ENCODE assay signal across 21 cellular contexts in genomic region chr5:82153082-82153481, GRCh38.
DNase-seq lines count a peak whose midpoint lies in the region; ATAC-seq, FAIRE-seq and TF ChIP-seq lines count a peak whose summit lies in the region.
"Had no signal": no experiment of that assay in that cellular context is flagged by ENCODE, and none has a peak within 500 bp of the region (broad histone marks: within the 10 kb centered on the region; RNA-seq: fewer than 3 reads in every experiment).

No MANE protein-coding gene starts in this region.

- peaks cover 30% of the 10 kb centered on the region for H3K4me1 Mint-ChIP-seq in nephron progenitor cell
- H3K4me1 Mint-ChIP-seq: B cell; CD4-positive, CD25-positive, alpha-beta regulatory T cell had no signal

- H3K27me3 Mint-ChIP-seq in nephron progenitor cell (ENCODE audit: low read depth, poor library complexity) = no peaks in the 10 kb centered on the region
- H3K27me3 Mint-ChIP-seq: B cell; CD4-positive, CD25-positive, alpha-beta regulatory T cell had no signal

- TF ChIP-seq CTCF in HEK293 (tag by site-specific recombination; IDR thresholded peaks at IDR 0.05) (no peak), K562 (IDR thresholded peaks at IDR 0.05 in 2 of 3, conservative IDR thresholded peaks at IDR 0.05 in 1 of 3; ENCODE audit: insufficient read depth in 2 of 3, low read depth in 1 of 3, low read length in 3 of 3) (no peak), nephron progenitor cell (IDR thresholded peaks at IDR 0.05) (no peak)

- CTCF ChIA-PET in HEK293 (lab: Yijun Ruan, JAX) = interaction anchor here (0.5 kb wide), 1 partner anchor 885 kb away, joined by 3 read pairs; no protein-coding TSS in a partner anchor
- CTCF ChIA-PET in K562 (lab: Yijun Ruan, JAX; ENCODE audit: low intra/inter-chr PET ratio) = no interaction called here

- POLR2A ChIA-PET in HEK293 (lab: Yijun Ruan, JAX) (interaction anchor here (0.6 kb wide), 1 partner anchor 1703 kb away, joined by 4 read pairs; no protein-coding TSS in a partner anchor), K562 (lab: Yijun Ruan, JAX) (interaction anchor here (2.3 kb wide), 1 partner anchor 11 kb away, joined by 7 read pairs; no protein-coding TSS in a partner anchor)

- intact Hi-C loops in K562 (cut with micrococcal nuclease) = no loop called here

- no peaks in the 10 kb centered on the region for H3K36me3 ChIP-seq in HEK293 (ENCODE audit: control insufficient read depth in 2 of 2, insufficient read depth in 1 of 2, low read length in 2 of 2)
- no peaks in the 10 kb centered on the region for H3K36me3 ChIP-seq in K562 (ENCODE audit: control insufficient read depth, insufficient read depth, low read length)
- H3K36me3 ChIP-seq: BLaER1 had no signal

- TF ChIP-seq POLR2A in K562 (conservative IDR thresholded peaks at IDR 0.05) = no peak

- no peak overlapping the region for H3K27ac ChIP-seq in HEK293 (ENCODE audit: extremely low read depth, low read depth, low read length)
- H3K27ac ChIP-seq in K562 (ENCODE audit: extremely low read depth, low read depth, low read length) = no peak overlapping the region
- H3K27ac ChIP-seq: 22Rv1, BLaER1, C4-2B had no signal

- in situ Hi-C loops in K562 (cut with MboI) = loop anchor here (25.0 kb wide), 1 partner anchor 641 kb away; no protein-coding TSS in a partner anchor

- H3K9me1 ChIP-seq in K562 (ENCODE audit: control insufficient read depth, insufficient read depth, low read length) = no peaks in the 10 kb centered on the region

- H3K79me2 ChIP-seq in K562 (ENCODE audit: control insufficient read depth, insufficient read depth, low read length) = no peaks in the 10 kb centered on the region

- H3K4me3 Mint-ChIP-seq in nephron progenitor cell = no peak overlapping the region
- H3K4me3 Mint-ChIP-seq: B cell; CD4-positive, CD25-positive, alpha-beta regulatory T cell; CD8-positive, alpha-beta T cell had no signal

- H3K4me2 ChIP-seq in K562 (ENCODE audit: insufficient read depth, low read length) = no peak overlapping the region
- H3K4me2 ChIP-seq: BLaER1 had no signal

- H3K4me1 ChIP-seq in HEK293 (ENCODE audit: control insufficient read depth, insufficient read depth, low read length) = peaks cover 2% of the 10 kb centered on the region; the same call in 1 of the 2 replicates
- H3K4me1 ChIP-seq in K562 (replicated peaks in 1 of 2; ENCODE audit: control insufficient read depth in 2 of 2, insufficient read depth in 2 of 2, low read length in 2 of 2) = no peaks in the 10 kb centered on the region
- H3K4me1 ChIP-seq: BLaER1, Caco-2 had no signal

- no peaks in the 10 kb centered on the region for H3K27me3 ChIP-seq in K562 (ENCODE audit: control insufficient read depth in 2 of 2, insufficient read depth in 2 of 2, low read length in 2 of 2)
- H3K27me3 ChIP-seq: BLaER1 had no signal

- DNase-seq in DMS 273 (lab: John Stamatoyannopoulos, UW; ENCODE audit: unreplicated experiment) = peak; percentile 12
- DNase-seq in DMS 273 treated with DMSO at 0.1 percent for 48 hours (lab: John Stamatoyannopoulos, UW) = no peak
- DNase-seq in K562 (ENCODE audit: extremely low read depth in 1 of 4, low spot score in 3 of 4) = no peak
- no peak for DNase-seq in nephron progenitor cell
- no peak for DNase-seq in Kasumi-1 (lab: John Stamatoyannopoulos, UW)
- no peak for DNase-seq in stimulated activated CD4-positive, alpha-beta T cell treated with anti-CD3 and anti-CD28 coated beads, Interleukin-4, amount 100 ng/mL, for 1 hour
- DNase-seq: Caco-2; CD4-positive, CD25-positive, alpha-beta regulatory T cell; CD8-positive, alpha-beta T cell; DMS53; DMS79 treated with DMSO at 0.1 percent for 48 hours; GF-D8; H7; HCEC 1CT had no signal

- no peak for TF ChIP-seq RAD21 in K562 (CRISPR knock-in tag; conservative IDR thresholded peaks at IDR 0.05 in 1 of 2, IDR thresholded peaks at IDR 0.05 in 1 of 2)

- H3K9ac ChIP-seq in K562 (ENCODE audit: insufficient read depth in 1 of 2, low read depth in 2 of 2, low read length in 2 of 2) = no peak overlapping the region
- H3K9ac ChIP-seq: BLaER1 had no signal

- no peak for TF ChIP-seq EP300 in K562 (IDR thresholded peaks at IDR 0.05; ENCODE audit: low read length)

- H3K9me3 ChIP-seq in HEK293 (ENCODE audit: control insufficient read depth, insufficient read depth, low read depth, low read length) (no peaks in the 10 kb centered on the region), K562 (replicated peaks; ENCODE audit: control insufficient read depth, insufficient read depth, low read depth, low read length) (no peaks in the 10 kb centered on the region)
- H3K9me3 ChIP-seq: BLaER1, Caco-2 had no signal

- H2AFZ ChIP-seq in K562 (ENCODE audit: low read depth, low read length) = no peak overlapping the region

- H3K27ac Mint-ChIP-seq in nephron progenitor cell = peak overlapping the region; percentile 68
- H3K27ac Mint-ChIP-seq: B cell; CD4-positive, CD25-positive, alpha-beta regulatory T cell; CD8-positive, alpha-beta T cell had no signal

- 43% methylated on average over 3 of the region's 3 CpGs for WGBS in K562 (ENCODE audit: insufficient coverage, low coverage, missing lambda C conversion rate)

- no peak overlapping the region for H3K4me3 ChIP-seq in HEK293 (ENCODE audit: low read depth, low read length)
- H3K4me3 ChIP-seq in K562 = no peak overlapping the region
- H3K4me3 ChIP-seq: BLaER1 had no signal

- H3K36me3 Mint-ChIP-seq in nephron progenitor cell (ENCODE audit: low read depth) = no peaks in the 10 kb centered on the region
- H3K36me3 Mint-ChIP-seq: CD8-positive, alpha-beta T cell had no signal

- BruUV-seq in K562 (replicated peaks; lab: Mats Ljungman, UMichigan) = no TSS peak

- ATAC-seq in K562 = no peak
- ATAC-seq: CD8-positive, alpha-beta T cell had no signal

- H4K20me1 ChIP-seq in K562 (replicated peaks; ENCODE audit: control insufficient read depth, insufficient read depth, low read length) = no peaks in the 10 kb centered on the region
- H4K20me1 ChIP-seq: BLaER1 had no signal

- no peaks in the 10 kb centered on the region for H3K9me3 Mint-ChIP-seq in nephron progenitor cell
- H3K9me3 Mint-ChIP-seq: CD4-positive, CD25-positive, alpha-beta regulatory T cell; CD8-positive, alpha-beta T cell had no signal

- no peak for FAIRE-seq in K562 (lab: Jason Lieb, UNC)
- FAIRE-seq: GM12892, H1 had no signal

TF ChIP-seq in HEK293, 187 proteins besides CTCF, POLR2A, EP300 and RAD21:
- TF ChIP-seq ZNF664 (tag by site-specific recombination; IDR thresholded peaks at IDR 0.05) (peak; percentile 94), ZNF433 (tag by site-specific recombination; IDR thresholded peaks at IDR 0.05; ENCODE audit: low read depth) (no peak), GLI4 (tag by site-specific recombination; IDR thresholded peaks at IDR 0.05) (no peak), ZNF830 (tag by site-specific recombination; IDR thresholded peaks at IDR 0.05; ENCODE audit: low read depth) (no peak)

TF ChIP-seq in K562, 482 proteins besides CTCF, POLR2A, EP300 and RAD21:
- TF ChIP-seq RBM25 (IDR thresholded peaks at IDR 0.05; ENCODE audit: low read depth, low read length, severe bottlenecking) (peak; percentile 12), PHF20 (IDR thresholded peaks at IDR 0.05; ENCODE audit: partially characterized antibody) (no peak), ZNF3 (CRISPR knock-in tag; IDR thresholded peaks at IDR 0.05) (no peak), TRIM24 (IDR thresholded peaks at IDR 0.05) (no peak), NFIC (IDR thresholded peaks at IDR 0.05) (peak; percentile 47; the same call in 1 of the 2 replicates)
TF ChIP-seq in K562: peak in this region for 2.
